ENCODE assay signal across 30 cellular contexts in genomic region chr10:86164912-86165311, GRCh38.
"Had no signal": no experiment of that assay in that cellular context is flagged by ENCODE, and none has a peak within 500 bp of the region (broad histone marks: within the 10 kb centered on the region; RNA-seq: fewer than 3 reads in every experiment).

No MANE protein-coding gene starts in this region.

- ATAC-seq: esophagus mucosa, gastrocnemius medialis had no signal

- H3K4me3 Mint-ChIP-seq: endodermal cell, memory B cell, mesothelial cell of epicardium, naive B cell, nephron had no signal

- H3K4me1 ChIP-seq: gastrocnemius medialis, pancreas, stomach, tibial artery, upper lobe of left lung, uterus had no signal

- H3K9me3 ChIP-seq: gastrocnemius medialis, mucosa of descending colon, neutrophil, pancreas, stomach, tibial artery, upper lobe of left lung, uterus had no signal

- H3K36me3 ChIP-seq: gastrocnemius medialis, neutrophil, pancreas, stomach, tibial artery, upper lobe of left lung, uterus had no signal

- H3K27ac ChIP-seq: epithelial cell of prostate, gastrocnemius medialis, neutrophil, pancreas, skin epidermis, stomach, tibial artery, upper lobe of left lung, uterus had no signal

- DNase-seq: caudate nucleus; cerebellar nuclear complex; cortex of kidney; effector CD4-positive, alpha-beta T cell; endodermal cell; foreskin fibroblast; gastrocnemius medialis; kidney; mucosa of descending colon; naive B cell; stimulated activated CD4-positive, alpha-beta T cell treated with anti-CD3 and anti-CD28 coated beads, Interleukin-12 subunit alpha, Interleukin-12 subunit beta, amount 100 ng/mL, for 4 hours; stimulated activated CD4-positive, alpha-beta T cell treated with anti-CD3 and anti-CD28 coated beads, Interleukin-1b, Interleukin-23, amount 100 ng/mL, for 48 hours; stimulated activated CD4-positive, alpha-beta T cell treated with anti-CD3 and anti-CD28 coated beads, Interleukin-4, amount 100 ng/mL, for 1 hour; stimulated activated CD8-positive, alpha-beta memory T cell treated with anti-CD3 and anti-CD28 coated beads, Interleukin-4, amount 100 ng/mL, for 48 hours; stimulated activated naive CD4-positive, alpha-beta T cell treated with Interleukin-2 at 50 U/mL for 16 hours; stomach; upper lobe of left lung; uterus had no signal

- H3K4me1 Mint-ChIP-seq: endodermal cell, memory B cell, mesothelial cell of epicardium, nephron had no signal

- H3K9me3 Mint-ChIP-seq: endodermal cell, memory B cell, mesothelial cell of epicardium, naive B cell, nephron had no signal

- H3K4me3 ChIP-seq: dorsolateral prefrontal cortex, gastrocnemius medialis, lung, mucosa of descending colon, pancreas, skin epidermis, stomach, tibial artery, upper lobe of left lung, uterus had no signal

- H3K36me3 Mint-ChIP-seq: memory B cell, mesothelial cell of epicardium, naive B cell had no signal

- H3K27ac Mint-ChIP-seq: endodermal cell, memory B cell, mesothelial cell of epicardium, nephron, progenitor cell of endocrine pancreas had no signal

- H3K27me3 ChIP-seq: dorsolateral prefrontal cortex, gastrocnemius medialis, neutrophil, pancreas, stomach, tibial artery, upper lobe of left lung, uterus had no signal
